ENCODE assay signal across 8 cellular contexts in genomic region chr2:172693037-172693436, GRCh38. TPM values are rescaled to one million over a fixed set of nuclear protein-coding genes. Genes with fewer than 3 reads are reported as not detected.
DNase-seq lines count a peak whose midpoint lies in the region; ATAC-seq and TF ChIP-seq lines count a peak whose summit lies in the region.

No MANE protein-coding gene starts in this region.

- H4K20me1 ChIP-seq in hepatocyte (ENCODE audit: insufficient read depth, poor library complexity, severe bottlenecking): no peaks in the 10 kb centered on the region

- peak overlapping the region; percentile 40 for H3K27ac ChIP-seq in hepatocyte

- peak; percentile 96 to 98 for ATAC-seq in activated naive CD4-positive, alpha-beta T cell treated with anti-CD3 and anti-CD28 coated beads, Interleukin-2, amount 50 U/mL, for 72 hours
- ATAC-seq in GM19455 (IDR thresholded peaks at IDR 0.05; ENCODE audit: unreplicated experiment) (no peak), GM18498 (IDR thresholded peaks at IDR 0.05; ENCODE audit: unreplicated experiment) (no peak)

- TF ChIP-seq CTCF in hepatocyte (IDR thresholded peaks at IDR 0.05; ENCODE audit: poor library complexity): no peak

- no peaks in the 10 kb centered on the region for H3K27me3 ChIP-seq in hepatocyte

- no peak overlapping the region for H3K4me2 ChIP-seq in hepatocyte

- H3K9me3 ChIP-seq in hepatocyte (ENCODE audit: low read depth): no peaks in the 10 kb centered on the region

- H3K27ac Mint-ChIP-seq in activated naive CD4-positive, alpha-beta T cell treated with anti-CD3 and anti-CD28 coated beads, Interleukin-2, amount 50 U/mL, for 72 hours: peak overlapping the region; percentile 42 to 56

- H3K79me2 ChIP-seq in hepatocyte: no peaks in the 10 kb centered on the region

- peak; percentile 36 for DNase-seq in COLO668 (lab: John Stamatoyannopoulos, UW; ENCODE audit: unreplicated experiment)
- DNase-seq in M059J (ENCODE audit: low read depth): peak; percentile 98
- DNase-seq in activated naive CD4-positive, alpha-beta T cell treated with anti-CD3 and anti-CD28 coated beads, Interleukin-2, amount 50 U/mL, for 72 hours (ENCODE audit: low spot score in 2 of 2): peak; percentile 31 to 72
- peak; percentile 86 for DNase-seq in hepatocyte (ENCODE audit: low spot score)
- peak; percentile 49 for DNase-seq in stimulated activated CD8-positive, alpha-beta memory T cell treated with anti-CD3 and anti-CD28 coated beads, Interleukin-4, amount 100 ng/mL, for 48 hours
- DNase-seq in iPS-NIHi7 (ENCODE audit: extremely low spot score): no peak

- no peak overlapping the region for H3K4me3 ChIP-seq in hepatocyte

- H2AFZ ChIP-seq in hepatocyte: no peak overlapping the region

- peaks cover 6 to 9% of the 10 kb centered on the region in 2 donors for H3K9me3 Mint-ChIP-seq in activated naive CD4-positive, alpha-beta T cell treated with anti-CD3 and anti-CD28 coated beads, Interleukin-2, amount 50 U/mL, for 72 hours

- H3K9me2 ChIP-seq in hepatocyte (replicated peaks; ENCODE audit: insufficient read depth): no peaks in the 10 kb centered on the region

- peaks cover 4% of the 10 kb centered on the region for H3K4me1 ChIP-seq in hepatocyte (ENCODE audit: insufficient read depth)

- 16% methylated on average over 3 of the region's 3 CpGs for WGBS in hepatocyte (ENCODE audit: low lambda C conversion rate, missing lambda C conversion rate)

- H3K36me3 ChIP-seq in hepatocyte (replicated peaks; ENCODE audit: insufficient read depth, low read depth): no peaks in the 10 kb centered on the region

- peaks cover 11 to 16% of the 10 kb centered on the region in 2 donors for H3K36me3 Mint-ChIP-seq in activated naive CD4-positive, alpha-beta T cell treated with anti-CD3 and anti-CD28 coated beads, Interleukin-2, amount 50 U/mL, for 72 hours

RNA-seq across cellular contexts. Expression of gene RAPGEF4, which starts 42.6 kb away (rescaled TPM):
- 0.47 and 1.4 TPM in 2 replicates for total RNA-seq in M059J (2014; rRNA removed; shearing (Covaris generic))
- 1 to 10 TPM; 1.0 to 1.3 TPM for total RNA-seq in activated naive CD4-positive, alpha-beta T cell treated with anti-CD3 and anti-CD28 coated beads, Interleukin-2, amount 50 U/mL, for 72 hours
- total RNA-seq in hepatocyte: 1.9 and 2.0 TPM in 2 replicates
- polyA plus RNA-seq in hepatocyte: 1.00 and 2.0 TPM in 2 replicates

Comparison
In these comparisons a context has a peak if more than half of its experiments do, and no peak if none do; other contexts are left out.
1. ATAC-seq: peak in activated naive CD4-positive, alpha-beta T cell treated with anti-CD3 and anti-CD28 coated beads, Interleukin-2, amount 50 U/mL, for 72 hours (2 of 2); none in GM19455 (single experiment) and GM18498 (single experiment).